ENCODE assay signal across 14 cellular contexts in genomic region chr9:137761032-137761431, GRCh38.
DNase-seq lines count a peak whose midpoint lies in the region; TF ChIP-seq lines count a peak whose summit lies in the region.
"Had no signal": no experiment of that assay in that cellular context is flagged by ENCODE, and none has a peak within 500 bp of the region (broad histone marks: within the 10 kb centered on the region; RNA-seq: fewer than 3 reads in every experiment).

No MANE protein-coding gene starts in this region.

- peak overlapping the region; percentile 44 to 88 (median 83) for H3K27ac ChIP-seq in adrenal gland
- H3K27ac ChIP-seq: esophagus muscularis mucosa, pancreas, suprapubic skin had no signal

- H3K27me3 ChIP-seq in adrenal gland, result no peaks in the 10 kb centered on the region
- H3K27me3 ChIP-seq: esophagus muscularis mucosa, pancreas, suprapubic skin had no signal

- TF ChIP-seq POLR2A in adrenal gland (IDR thresholded peaks at IDR 0.05), result no peak

- H3K9me3 ChIP-seq in adrenal gland (replicated peaks in 1 of 3), result no peaks in the 10 kb centered on the region
- H3K9me3 ChIP-seq: esophagus muscularis mucosa, pancreas, suprapubic skin had no signal

- DNase-seq in GM12864 (ENCODE audit: low read depth), result peak; percentile 60
- peak; percentile 39 for DNase-seq in NAMALWA (ENCODE audit: low spot score)
- no peak for DNase-seq in adrenal gland
- DNase-seq in stimulated activated CD4-positive, alpha-beta T cell treated with anti-CD3 and anti-CD28 coated beads, Interleukin-2, amount 100 ng/mL, for 24 hours, result peak; percentile 18 to 28
- no peak for DNase-seq in mucosa of gallbladder (ENCODE audit: low spot score)
- DNase-seq in NCI-H2227 treated with DMSO at 0.1 percent for 48 hours (lab: John Stamatoyannopoulos, UW), result no peak
- DNase-seq in DMS153 (lab: John Stamatoyannopoulos, UW), result no peak
- DNase-seq: NCI-H1436 treated with DMSO at 0.1 percent for 48 hours, NCI-H526, pancreas, RPMI8226, T1000 had no signal

- H3K4me3 ChIP-seq in GM12864 (ENCODE audit: low read depth, low read length) (no peak overlapping the region), adrenal gland (no peak overlapping the region)
- H3K4me3 ChIP-seq: esophagus muscularis mucosa, pancreas, suprapubic skin had no signal

- TF ChIP-seq CTCF in GM12864 (IDR thresholded peaks at IDR 0.05; ENCODE audit: low read depth, low read length, missing control alignments) (no peak), adrenal gland (IDR thresholded peaks at IDR 0.05) (no peak)

- H3K36me3 ChIP-seq in adrenal gland (replicated peaks in 1 of 2), result peaks cover 0 to 39% of the 10 kb centered on the region in 2 donors

- WGBS in adrenal gland, 4 donors, result 57 to 70% (median 66%) methylated on average over 7 of the region's 7 CpGs

- H3K4me1 ChIP-seq in adrenal gland (replicated peaks in 1 of 2), result peaks cover 31 to 39% of the 10 kb centered on the region in 2 donors
- H3K4me1 ChIP-seq: pancreas had no signal

- intact Hi-C loops in adrenal gland (cut with DNase I), result loop anchor here in 1 of 2 donors (10.0 kb wide), 1 partner anchor 86 kb away; no protein-coding TSS in a partner anchor

Comparison
In these comparisons a context has a peak if more than half of its experiments do, and no peak if none do; other contexts are left out.
1. DNase-seq: peak in GM12864 (single experiment), NAMALWA (single experiment) and stimulated activated CD4-positive, alpha-beta T cell treated with anti-CD3 and anti-CD28 coated beads, Interleukin-2, amount 100 ng/mL, for 24 hours (2 of 2); none in adrenal gland (0 of 7), mucosa of gallbladder (single experiment), NCI-H2227 treated with DMSO at 0.1 percent for 48 hours (single experiment) and DMS153 (single experiment).